Comparison of ENCODE assay signal across 28 cellular contexts in the genomic region with DNA sequence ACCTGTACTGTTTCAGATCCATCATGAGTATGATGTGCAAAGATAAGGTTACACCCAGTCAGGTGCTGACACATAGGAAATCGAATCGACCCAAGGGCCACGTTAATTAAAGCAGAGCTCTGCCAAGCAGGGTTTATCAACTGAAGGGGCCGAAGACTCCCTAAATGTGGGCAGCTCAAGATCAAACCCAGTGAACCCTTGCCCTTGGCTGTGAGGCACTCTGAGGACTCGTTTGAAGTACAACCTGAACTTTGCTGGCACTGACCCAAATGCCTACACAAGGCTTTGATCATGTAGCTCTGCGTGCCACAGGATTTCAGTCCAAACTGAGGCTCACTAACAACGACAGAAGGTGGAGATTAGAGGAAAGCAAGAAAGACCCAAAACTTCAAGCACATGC.
"Had no signal": no experiment of that assay in that cellular context is flagged by ENCODE, and none has a peak within 500 bp of the region (broad histone marks: within the 10 kb centered on the region; RNA-seq: fewer than 3 reads in every experiment).

No MANE protein-coding gene starts in this region.

- DNase-seq: activated CD4-positive, alpha-beta memory T cell treated with anti-CD3 and anti-CD28 coated beads for 36 hours; activated CD4-positive, alpha-beta T cell treated with anti-CD3 and anti-CD28 coated beads for 36 hours; activated CD4-positive, alpha-beta T cell treated with anti-CD3 and anti-CD28 coated beads, Interleukin-2, amount 10 ng/mL, durations not matched to agents 24 days and 14 days; activated CD4-positive, CD25-positive, alpha-beta regulatory T cell; activated CD4-positive, CD25-positive, alpha-beta regulatory T cell treated with anti-CD3 and anti-CD28 coated beads, Interleukin-2, amount 50 U/mL, for 72 hours; activated CD8-positive, alpha-beta memory T cell treated with anti-CD3 and anti-CD28 coated beads, Interleukin-2, amount 10 ng/mL, durations not matched to agents 7 days and 5 days; activated CD8-positive, alpha-beta memory T cell treated with anti-CD3 and anti-CD28 coated beads, Interleukin-2, amount 50 U/mL, for 4 hours; activated CD8-positive, alpha-beta T cell treated with anti-CD3 and anti-CD28 coated beads, Interleukin-2, amount 10 ng/mL, durations not matched to agents 7 days and 5 days; activated effector memory CD4-positive, alpha-beta T cell treated with anti-CD3 and anti-CD28 coated beads, Interleukin-2, amount 50 U/mL, for 16 hours; activated naive CD4-positive, alpha-beta T cell treated with anti-CD3 and anti-CD28 coated beads, Interleukin-2, amount 10 ng/mL, durations not matched to agents 7 days and 5 days; activated naive CD8-positive, alpha-beta T cell treated with anti-CD3 and anti-CD28 coated beads, Interleukin-2, amount 10 ng/mL, durations not matched to agents 7 days and 5 days; activated T-cell treated with anti-CD3 and anti-CD28 coated beads, Interleukin-2, amount 50 U/mL, for 1 hour; activated T-cell treated with anti-CD3 and anti-CD28 coated beads, Interleukin-2, amount 50 U/mL, for 48 hours; central memory CD4-positive, alpha-beta T cell; cerebellar nuclear complex; colonic mucosa; effector CD8-positive, alpha-beta T cell; esophagus squamous epithelium; head of caudate nucleus; T-helper 2 cell had no signal

- H3K36me3 ChIP-seq: ascending aorta, breast epithelium, cardiac muscle cell, colonic mucosa, esophagus squamous epithelium had no signal

- H3K27ac ChIP-seq: ascending aorta, breast epithelium, cardiac muscle cell, colonic mucosa, epithelial cell of prostate, esophagus squamous epithelium had no signal

- H3K9me3 ChIP-seq: ascending aorta, breast epithelium, colonic mucosa, esophagus squamous epithelium had no signal

- H3K4me1 ChIP-seq: ascending aorta, breast epithelium, colonic mucosa, esophagus squamous epithelium had no signal

- H3K4me3 ChIP-seq: ascending aorta, breast epithelium, cardiac muscle cell, colonic mucosa, esophagus squamous epithelium had no signal

- H3K36me3 Mint-ChIP-seq: activated CD4-positive, alpha-beta memory T cell treated with anti-CD3 and anti-CD28 coated beads for 36 hours; activated CD8-positive, alpha-beta memory T cell treated with anti-CD3 and anti-CD28 coated beads, Interleukin-2, amount 10 ng/mL, durations not matched to agents 7 days and 5 days; activated naive CD4-positive, alpha-beta T cell treated with anti-CD3 and anti-CD28 coated beads, Interleukin-2, amount 10 ng/mL, durations not matched to agents 7 days and 5 days; activated naive CD4-positive, alpha-beta T cell treated with anti-CD3 and anti-CD28 coated beads, Interleukin-2, amount 50 U/mL, for 72 hours; activated naive CD8-positive, alpha-beta T cell treated with anti-CD3 and anti-CD28 coated beads, Interleukin-2, amount 10 ng/mL, durations not matched to agents 7 days and 5 days; brain had no signal

- H3K4me1 Mint-ChIP-seq: activated CD4-positive, alpha-beta T cell treated with anti-CD3 and anti-CD28 coated beads for 36 hours; activated CD4-positive, alpha-beta T cell treated with anti-CD3 and anti-CD28 coated beads, Interleukin-2, amount 10 ng/mL, durations not matched to agents 24 days and 14 days; activated CD8-positive, alpha-beta memory T cell treated with anti-CD3 and anti-CD28 coated beads, Interleukin-2, amount 10 ng/mL, durations not matched to agents 7 days and 5 days; activated naive CD4-positive, alpha-beta T cell treated with anti-CD3 and anti-CD28 coated beads, Interleukin-2, amount 10 ng/mL, durations not matched to agents 7 days and 5 days; activated naive CD8-positive, alpha-beta T cell treated with anti-CD3 and anti-CD28 coated beads, Interleukin-2, amount 10 ng/mL, durations not matched to agents 7 days and 5 days; brain had no signal

- ATAC-seq: activated CD4-positive, alpha-beta T cell treated with anti-CD3 and anti-CD28 coated beads for 36 hours; activated CD8-positive, alpha-beta memory T cell treated with anti-CD3 and anti-CD28 coated beads, Interleukin-2, amount 10 ng/mL, durations not matched to agents 7 days and 5 days; activated CD8-positive, alpha-beta T cell treated with anti-CD3 and anti-CD28 coated beads, Interleukin-2, amount 10 ng/mL, durations not matched to agents 7 days and 5 days; activated naive CD4-positive, alpha-beta T cell treated with anti-CD3 and anti-CD28 coated beads, Interleukin-2, amount 50 U/mL, for 72 hours had no signal

- H3K27ac Mint-ChIP-seq: activated CD4-positive, alpha-beta memory T cell treated with anti-CD3 and anti-CD28 coated beads for 36 hours; activated CD4-positive, alpha-beta T cell treated with anti-CD3 and anti-CD28 coated beads for 36 hours; activated CD4-positive, alpha-beta T cell treated with anti-CD3 and anti-CD28 coated beads, Interleukin-2, amount 10 ng/mL, durations not matched to agents 24 days and 14 days; activated CD8-positive, alpha-beta memory T cell treated with anti-CD3 and anti-CD28 coated beads, Interleukin-2, amount 10 ng/mL, durations not matched to agents 7 days and 5 days; activated CD8-positive, alpha-beta T cell treated with anti-CD3 and anti-CD28 coated beads, Interleukin-2, amount 10 ng/mL, durations not matched to agents 7 days and 5 days; activated naive CD4-positive, alpha-beta T cell treated with anti-CD3 and anti-CD28 coated beads, Interleukin-2, amount 10 ng/mL, durations not matched to agents 7 days and 5 days; activated naive CD4-positive, alpha-beta T cell treated with anti-CD3 and anti-CD28 coated beads, Interleukin-2, amount 50 U/mL, for 72 hours; activated naive CD8-positive, alpha-beta T cell treated with anti-CD3 and anti-CD28 coated beads, Interleukin-2, amount 10 ng/mL, durations not matched to agents 7 days and 5 days; activated T-helper 1 cell treated with anti-CD3 and anti-CD28 coated beads, Interleukin-12 subunit alpha, Interleukin-12 subunit beta, Interleukin-2, Interleukin-4 antibody, amounts not matched to agents 30 ng/mL and 10 ng/mL and 1 ng/mL, durations not matched to agents 14 hours and 24 hours and 36 hours; activated T-helper 2 cell treated with anti-CD3 and anti-CD28 coated beads, Interferon-gamma antibody, Interleukin-2, Interleukin-4, amounts not matched to agents 10 μg/mL and 5 μg/mL and 100 μg/mL, durations not matched to agents 14 hours and 24 hours and 36 hours; brain had no signal

- H3K4me3 Mint-ChIP-seq: activated CD4-positive, alpha-beta memory T cell treated with anti-CD3 and anti-CD28 coated beads for 36 hours; activated CD4-positive, alpha-beta T cell treated with anti-CD3 and anti-CD28 coated beads for 36 hours; activated CD4-positive, alpha-beta T cell treated with anti-CD3 and anti-CD28 coated beads, Interleukin-2, amount 10 ng/mL, durations not matched to agents 24 days and 14 days; activated CD8-positive, alpha-beta memory T cell treated with anti-CD3 and anti-CD28 coated beads, Interleukin-2, amount 10 ng/mL, durations not matched to agents 7 days and 5 days; activated CD8-positive, alpha-beta T cell treated with anti-CD3 and anti-CD28 coated beads, Interleukin-2, amount 10 ng/mL, durations not matched to agents 7 days and 5 days; activated naive CD4-positive, alpha-beta T cell treated with anti-CD3 and anti-CD28 coated beads, Interleukin-2, amount 10 ng/mL, durations not matched to agents 7 days and 5 days; activated naive CD8-positive, alpha-beta T cell treated with anti-CD3 and anti-CD28 coated beads, Interleukin-2, amount 10 ng/mL, durations not matched to agents 7 days and 5 days; activated T-helper 1 cell treated with anti-CD3 and anti-CD28 coated beads, Interleukin-12 subunit alpha, Interleukin-12 subunit beta, Interleukin-2, Interleukin-4 antibody, amounts not matched to agents 30 ng/mL and 10 ng/mL and 1 ng/mL, durations not matched to agents 14 hours and 24 hours and 36 hours; brain had no signal

- H3K9me3 Mint-ChIP-seq: activated CD4-positive, alpha-beta memory T cell treated with anti-CD3 and anti-CD28 coated beads for 36 hours; activated CD4-positive, alpha-beta T cell treated with anti-CD3 and anti-CD28 coated beads, Interleukin-2, amount 10 ng/mL, durations not matched to agents 24 days and 14 days; activated naive CD4-positive, alpha-beta T cell treated with anti-CD3 and anti-CD28 coated beads, Interleukin-2, amount 10 ng/mL, durations not matched to agents 7 days and 5 days; activated naive CD4-positive, alpha-beta T cell treated with anti-CD3 and anti-CD28 coated beads, Interleukin-2, amount 50 U/mL, for 72 hours; activated naive CD8-positive, alpha-beta T cell treated with anti-CD3 and anti-CD28 coated beads, Interleukin-2, amount 10 ng/mL, durations not matched to agents 7 days and 5 days; activated T-helper 1 cell treated with anti-CD3 and anti-CD28 coated beads, Interleukin-12 subunit alpha, Interleukin-12 subunit beta, Interleukin-2, Interleukin-4 antibody, amounts not matched to agents 30 ng/mL and 10 ng/mL and 1 ng/mL, durations not matched to agents 14 hours and 24 hours and 36 hours; activated T-helper 2 cell treated with anti-CD3 and anti-CD28 coated beads, Interferon-gamma antibody, Interleukin-2, Interleukin-4, amounts not matched to agents 10 μg/mL and 5 μg/mL and 100 μg/mL, durations not matched to agents 14 hours and 24 hours and 36 hours had no signal

- H3K27me3 ChIP-seq: ascending aorta, breast epithelium, cardiac muscle cell, colonic mucosa had no signal
